Comparison of ENCODE assay signal across 1 cellular context in the genomic region with DNA sequence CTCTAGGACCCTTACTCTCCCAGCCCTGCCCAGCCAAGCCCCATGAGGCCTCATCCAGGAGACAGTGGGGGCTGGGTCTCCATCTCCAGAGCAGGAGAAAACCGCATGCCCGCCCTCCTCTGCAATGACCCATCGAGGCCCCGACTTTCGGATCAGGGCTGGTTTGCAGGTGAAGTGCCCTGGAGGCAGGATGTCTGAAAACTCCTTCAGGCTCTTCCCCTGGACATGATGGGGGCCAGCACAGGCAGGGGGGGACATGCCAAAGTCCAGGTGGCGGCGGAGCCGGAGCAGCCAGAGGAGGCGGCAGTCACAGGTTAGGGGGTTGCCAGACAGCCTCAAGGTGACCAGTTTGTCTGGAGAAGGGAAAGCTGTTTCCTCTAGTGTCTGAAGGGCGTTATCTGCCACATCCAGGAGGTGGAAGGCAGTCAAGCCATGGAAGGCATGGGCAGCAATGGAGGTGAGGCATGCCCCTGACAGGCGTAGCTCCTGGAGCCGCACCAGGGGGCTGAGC.
TF ChIP-seq lines count a peak whose summit lies in the region.

No MANE protein-coding gene starts in this region.

TF ChIP-seq in H1, 55 proteins besides CTCF, POLR2A, EP300 and RAD21:
- no peak for TF ChIP-seq RFX5 (IDR thresholded peaks at IDR 0.05; ENCODE audit: borderline replicate concordance, low read depth, low read length)
- TF ChIP-seq KDM5A (IDR thresholded peaks at IDR 0.05; ENCODE audit: low read length), result no peak
- TF ChIP-seq SUZ12 (IDR thresholded peaks at IDR 0.05; ENCODE audit: low read length), result no peak
- no peak for TF ChIP-seq GTF2F1 (IDR thresholded peaks at IDR 0.05; ENCODE audit: borderline replicate concordance, low read depth, low read length)
- TF ChIP-seq POLR2AphosphoS5 (IDR thresholded peaks at IDR 0.05; ENCODE audit: low read depth, low read length), result no peak
- TF ChIP-seq CTBP2 (IDR thresholded peaks at IDR 0.05; ENCODE audit: borderline replicate concordance, insufficient read depth, insufficient read length, low read length), result no peak
- TF ChIP-seq E2F6 (IDR thresholded peaks at IDR 0.05), result no peak
- no peak for TF ChIP-seq BCL11A (IDR thresholded peaks at IDR 0.05; ENCODE audit: low read depth in 2 of 2, low read length in 2 of 2)
- no peak for TF ChIP-seq TCF12 (IDR thresholded peaks at IDR 0.05; ENCODE audit: low read depth, low read length)
- TF ChIP-seq, protein P1, sequence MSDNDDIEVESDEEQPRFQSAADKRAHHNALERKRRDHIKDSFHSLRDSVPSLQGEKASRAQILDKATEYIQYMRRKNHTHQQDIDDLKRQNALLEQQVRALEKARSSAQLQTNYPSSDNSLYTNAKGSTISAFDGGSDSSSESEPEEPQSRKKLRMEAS (IDR thresholded peaks at IDR 0.05), result no peak
